8 cellular contexts compared by ENCODE assay signal in the genomic region with DNA sequence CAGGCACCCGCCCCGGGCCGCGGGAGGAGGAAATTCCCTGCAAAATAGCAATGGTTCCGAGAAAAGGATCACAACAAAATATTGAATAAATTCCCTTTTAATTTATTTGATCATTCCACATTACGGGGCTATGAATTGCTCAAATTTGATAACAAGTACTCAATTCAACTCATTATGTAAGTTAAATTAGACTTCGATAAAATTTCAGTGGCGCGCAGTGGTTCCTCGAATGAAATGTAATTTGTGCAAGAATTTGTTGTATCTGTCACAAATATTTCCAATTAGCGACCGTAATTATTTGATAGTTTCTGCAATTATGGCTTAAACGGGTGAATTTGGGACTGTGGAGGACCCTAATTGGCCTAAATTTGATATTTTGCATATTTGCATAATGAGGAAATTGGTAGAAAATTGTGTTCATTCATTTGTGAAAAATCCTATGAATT.
A peak's percentile ranks its signal among the peaks of the same experiment; 100 is the strongest.
DNase-seq lines count a peak whose midpoint lies in the region; ATAC-seq and TF ChIP-seq lines count a peak whose summit lies in the region.

No MANE protein-coding gene starts in this region.

- H3K9me3 ChIP-seq in sigmoid colon = no peaks in the 10 kb centered on the region

- 4 to 7% methylated on average over 13 of the region's 13 CpGs for WGBS in sigmoid colon, 2 donors

- intact Hi-C loops in sigmoid colon (cut with DNase I) = loop anchor here (5.0 kb wide), 1 partner anchor 205 kb away; no protein-coding TSS in a partner anchor

- H3K4me1 ChIP-seq in sigmoid colon = peaks cover 0 to 14% (median 4%) of the 10 kb centered on the region in 4 donors

- H3K27ac ChIP-seq in VCaP (peak overlapping the region; percentile 14; the same call in 1 of the 2 replicates), sigmoid colon (peak overlapping the region in 3 of 4 donors; percentile 5 to 68 (median 63))

- TF ChIP-seq POLR2A in sigmoid colon (IDR thresholded peaks at IDR 0.05) = no peak

- no peaks in the 10 kb centered on the region for H3K36me3 ChIP-seq in sigmoid colon

- DNase-seq in GM12865 (ENCODE audit: low read depth) (peak; percentile 11), foreskin melanocyte (peak; percentile 7), sigmoid colon (no peak), A172 (ENCODE audit: low spot score) (no peak), NCI-H187 (lab: John Stamatoyannopoulos, UW) (no peak), NCI-H146 (lab: John Stamatoyannopoulos, UW) (no peak)

- TF ChIP-seq CTCF in GM12865 (IDR thresholded peaks at IDR 0.05; ENCODE audit: insufficient read depth, low read depth, low read length, missing control alignments) = no peak
- no peak for TF ChIP-seq CTCF in VCaP (conservative IDR thresholded peaks at IDR 0.05)
- TF ChIP-seq CTCF in sigmoid colon (IDR thresholded peaks at IDR 0.05) = no peak

- H3K4me3 ChIP-seq in GM12865 (ENCODE audit: low read depth, low read length) = peak overlapping the region; percentile 64
- H3K4me3 ChIP-seq in sigmoid colon = peak overlapping the region; percentile 36 to 65 (median 58)

- ATAC-seq in HG02759 (IDR thresholded peaks at IDR 0.05; ENCODE audit: unreplicated experiment) = no peak

- no peaks in the 10 kb centered on the region for H3K27me3 ChIP-seq in sigmoid colon

- no peak for TF ChIP-seq EP300 in sigmoid colon (IDR thresholded peaks at IDR 0.05)

Comparison
In these comparisons a context has a peak if more than half of its experiments do, and no peak if none do; other contexts are left out.
1. DNase-seq: peak in GM12865 (single experiment) and foreskin melanocyte (single experiment); none in sigmoid colon (single experiment), A172 (single experiment), NCI-H187 (0 of 2) and NCI-H146 (single experiment).